ENCODE assay signal across 1 cellular context in the genomic region with DNA sequence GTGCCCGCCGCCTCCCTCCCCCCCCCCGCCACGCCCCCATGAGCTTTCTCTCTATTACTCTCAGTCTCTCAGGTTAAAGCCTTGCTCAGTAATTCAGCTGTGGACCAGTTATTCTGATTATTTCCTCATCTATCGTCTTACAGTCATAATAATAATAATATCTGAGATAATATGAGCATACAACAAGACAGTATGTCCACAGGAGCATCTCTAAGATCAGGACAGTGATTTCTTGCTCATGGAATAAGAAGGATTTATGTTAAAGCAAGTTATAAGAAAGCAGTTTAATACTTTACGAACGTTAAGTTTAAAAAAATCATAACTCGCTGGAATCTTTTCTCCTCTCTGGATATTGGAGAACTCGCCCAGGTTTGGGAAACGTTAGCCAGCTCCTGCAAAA.
TF ChIP-seq lines count a peak whose summit lies in the region.

No MANE protein-coding gene starts in this region.

TF ChIP-seq in HEK293, 187 proteins besides CTCF, POLR2A, EP300 and RAD21 (continued from another document):
- TF ChIP-seq, protein P1, sequence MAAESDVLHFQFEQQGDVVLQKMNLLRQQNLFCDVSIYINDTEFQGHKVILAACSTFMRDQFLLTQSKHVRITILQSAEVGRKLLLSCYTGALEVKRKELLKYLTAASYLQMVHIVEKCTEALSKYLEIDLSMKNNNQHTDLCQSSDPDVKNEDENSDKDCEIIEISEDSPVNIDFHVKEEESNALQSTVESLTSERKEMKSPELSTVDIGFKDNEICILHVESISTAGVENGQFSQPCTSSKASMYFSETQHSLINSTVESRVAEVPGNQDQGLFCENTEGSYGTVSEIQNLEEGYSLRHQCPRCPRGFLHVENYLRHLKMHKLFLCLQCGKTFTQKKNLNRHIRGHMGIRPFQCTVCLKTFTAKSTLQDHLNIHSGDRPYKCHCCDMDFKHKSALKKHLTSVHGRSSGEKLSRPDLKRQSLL (tag by site-specific recombination; IDR thresholded peaks at IDR 0.05), result no peak
- TF ChIP-seq ZNF664 (tag by site-specific recombination; IDR thresholded peaks at IDR 0.05) (no peak), ZSCAN30 (tag by site-specific recombination; IDR thresholded peaks at IDR 0.05) (no peak), ZNF175 (tag by site-specific recombination; IDR thresholded peaks at IDR 0.05) (no peak)
- TF ChIP-seq, protein P2, sequence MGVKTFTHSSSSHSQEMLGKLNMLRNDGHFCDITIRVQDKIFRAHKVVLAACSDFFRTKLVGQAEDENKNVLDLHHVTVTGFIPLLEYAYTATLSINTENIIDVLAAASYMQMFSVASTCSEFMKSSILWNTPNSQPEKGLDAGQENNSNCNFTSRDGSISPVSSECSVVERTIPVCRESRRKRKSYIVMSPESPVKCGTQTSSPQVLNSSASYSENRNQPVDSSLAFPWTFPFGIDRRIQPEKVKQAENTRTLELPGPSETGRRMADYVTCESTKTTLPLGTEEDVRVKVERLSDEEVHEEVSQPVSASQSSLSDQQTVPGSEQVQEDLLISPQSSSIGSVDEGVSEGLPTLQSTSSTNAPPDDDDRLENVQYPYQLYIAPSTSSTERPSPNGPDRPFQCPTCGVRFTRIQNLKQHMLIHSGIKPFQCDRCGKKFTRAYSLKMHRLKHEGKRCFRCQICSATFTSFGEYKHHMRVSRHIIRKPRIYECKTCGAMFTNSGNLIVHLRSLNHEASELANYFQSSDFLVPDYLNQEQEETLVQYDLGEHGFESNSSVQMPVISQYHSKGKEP (tag by site-specific recombination; IDR thresholded peaks at IDR 0.05), result no peak
TF ChIP-seq in HEK293: peak in this region for 0.
